1 cellular context compared by ENCODE assay signal in the genomic region with DNA sequence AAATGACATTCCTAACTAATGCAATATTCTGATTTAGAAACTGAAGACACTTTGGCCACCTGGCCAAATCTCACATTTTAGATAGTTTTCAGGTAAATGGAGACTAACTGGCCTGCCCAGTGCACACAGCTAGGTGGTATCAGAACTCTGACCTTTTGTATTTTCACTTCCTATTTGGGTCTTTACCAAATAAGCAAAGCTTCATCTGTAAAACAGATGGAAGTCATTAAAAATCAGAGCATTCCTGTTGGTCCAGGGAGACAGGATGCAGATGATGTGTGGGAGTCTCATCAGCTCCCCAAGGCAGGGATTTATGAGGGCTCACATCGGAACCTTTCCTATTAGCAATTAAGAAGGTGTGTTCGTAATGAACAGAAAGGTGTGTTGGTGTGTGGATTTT.
TF ChIP-seq lines count a peak whose summit lies in the region.

No MANE protein-coding gene starts in this region.

TF ChIP-seq in IMR-90, 13 proteins besides CTCF, POLR2A, EP300 and RAD21:
- TF ChIP-seq BHLHE40 (IDR thresholded peaks at IDR 0.05; ENCODE audit: low read depth, low read length) (no peak), CEBPB (IDR thresholded peaks at IDR 0.05; ENCODE audit: low read depth, low read length) (no peak), FOS (IDR thresholded peaks at IDR 0.05; ENCODE audit: low read depth, low read length) (no peak), RFX5 (IDR thresholded peaks at IDR 0.05; ENCODE audit: low read depth, low read length) (no peak), CHD1 (IDR thresholded peaks at IDR 0.05; ENCODE audit: low read depth, low read length) (no peak), RCOR1 (IDR thresholded peaks at IDR 0.05; ENCODE audit: insufficient replicate concordance, low read length) (no peak), NFE2L2 (IDR thresholded peaks at IDR 0.05; ENCODE audit: low read depth, low read length) (no peak), SMC3 (IDR thresholded peaks at IDR 0.05; ENCODE audit: low read depth, low read length) (no peak)
- TF ChIP-seq, protein P1, sequence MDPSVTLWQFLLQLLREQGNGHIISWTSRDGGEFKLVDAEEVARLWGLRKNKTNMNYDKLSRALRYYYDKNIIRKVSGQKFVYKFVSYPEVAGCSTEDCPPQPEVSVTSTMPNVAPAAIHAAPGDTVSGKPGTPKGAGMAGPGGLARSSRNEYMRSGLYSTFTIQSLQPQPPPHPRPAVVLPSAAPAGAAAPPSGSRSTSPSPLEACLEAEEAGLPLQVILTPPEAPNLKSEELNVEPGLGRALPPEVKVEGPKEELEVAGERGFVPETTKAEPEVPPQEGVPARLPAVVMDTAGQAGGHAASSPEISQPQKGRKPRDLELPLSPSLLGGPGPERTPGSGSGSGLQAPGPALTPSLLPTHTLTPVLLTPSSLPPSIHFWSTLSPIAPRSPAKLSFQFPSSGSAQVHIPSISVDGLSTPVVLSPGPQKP (IDR thresholded peaks at IDR 0.05; ENCODE audit: borderline replicate concordance, low read depth, low read length), result no peak
- TF ChIP-seq, protein P2, sequence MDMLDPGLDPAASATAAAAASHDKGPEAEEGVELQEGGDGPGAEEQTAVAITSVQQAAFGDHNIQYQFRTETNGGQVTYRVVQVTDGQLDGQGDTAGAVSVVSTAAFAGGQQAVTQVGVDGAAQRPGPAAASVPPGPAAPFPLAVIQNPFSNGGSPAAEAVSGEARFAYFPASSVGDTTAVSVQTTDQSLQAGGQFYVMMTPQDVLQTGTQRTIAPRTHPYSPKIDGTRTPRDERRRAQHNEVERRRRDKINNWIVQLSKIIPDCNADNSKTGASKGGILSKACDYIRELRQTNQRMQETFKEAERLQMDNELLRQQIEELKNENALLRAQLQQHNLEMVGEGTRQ (IDR thresholded peaks at IDR 0.05; ENCODE audit: low read depth, low read length), result no peak
